ENCODE assay signal across 19 cellular contexts in genomic region chr18:11002277-11002676, GRCh38.
DNase-seq lines count a peak whose midpoint lies in the region; ATAC-seq, FAIRE-seq and TF ChIP-seq lines count a peak whose summit lies in the region.
"Had no signal": no experiment of that assay in that cellular context is flagged by ENCODE, and none has a peak within 500 bp of the region (broad histone marks: within the 10 kb centered on the region; RNA-seq: fewer than 3 reads in every experiment).

No MANE protein-coding gene starts in this region.

- intact Hi-C loops in GM12878 (cut with micrococcal nuclease; ENCODE audit: unreplicated experiment) = no loop called here
- intact Hi-C loops in natural killer cell (cut with micrococcal nuclease) = no loop called here

- H3K4me2 ChIP-seq in GM23338 (no peak overlapping the region), GM12878 (ENCODE audit: control insufficient read depth, insufficient read depth) (no peak overlapping the region), mesendoderm (ENCODE audit: low read length) (no peak overlapping the region)
- H3K4me2 ChIP-seq: A549 had no signal

- H2AK5ac ChIP-seq in mesendoderm (ENCODE audit: low read length) = no peak overlapping the region

- POLR2A ChIA-PET in GM12878 (lab: Charles Lee) = interaction anchor here (0.8 to 1.8 kb wide), 2 partner anchors 18 to 26 kb away, joined by 3 to 4 read pairs; no protein-coding TSS in a partner anchor

- SMC1A ChIA-PET in GM12878 (lab: Charles Lee; ENCODE audit: uncharacterized antibody, unreplicated experiment) = interaction anchor here (0.7 to 1.6 kb wide), 6 partner anchors 19 to 75 kb away, joined by 3 to 10 read pairs (median 5); no protein-coding TSS in a partner anchor

- no peak for TF ChIP-seq RAD21 in GM12878 (IDR thresholded peaks at IDR 0.05; ENCODE audit: insufficient read depth, low read depth, low read length)

- H2BK15ac ChIP-seq in mesendoderm (replicated peaks; ENCODE audit: low read depth) = no peak overlapping the region

- no peak overlapping the region for H3K4me3 Mint-ChIP-seq in GM23338
- H3K4me3 Mint-ChIP-seq in natural killer cell = no peak overlapping the region
- H3K4me3 Mint-ChIP-seq: CD4-positive, CD25-positive, alpha-beta regulatory T cell; CD8-positive, alpha-beta T cell; H9 had no signal

- H3K56ac ChIP-seq in mesendoderm (ENCODE audit: low read length) = no peak overlapping the region

- WGBS in GM12878 (ENCODE audit: insufficient coverage, insufficient replicate concordance, low lambda C conversion rate, missing lambda C conversion rate) = 94% methylated on average over 1 of the region's 1 CpG
- no CpG with 5 or more reads among the region's 1 CpG for WGBS in mesendoderm (ENCODE audit: extremely low coverage, insufficient coverage, low lambda C conversion rate)

- no peak for TF ChIP-seq POLR2A in GM12878 (IDR thresholded peaks at IDR 0.05; ENCODE audit: low read depth, low read length)

- ATAC-seq in GM23338 (peak; percentile 37; the same call in 1 of the 3 replicates), GM12878 (no peak), natural killer cell (no peak)
- ATAC-seq: A549; CD8-positive, alpha-beta T cell had no signal

- RAD21 ChIA-PET in GM12878 (lab: Charles Lee; ENCODE audit: unreplicated experiment) = interaction anchor here (1.1 to 1.2 kb wide), 2 partner anchors 47 to 151 kb away, joined by 3 to 5 read pairs; no protein-coding TSS in a partner anchor

- H3K27ac ChIP-seq in GM23338 (ENCODE audit: low read depth) (no peak overlapping the region), GM12878 (ENCODE audit: control insufficient read depth, insufficient read depth) (peak overlapping the region; percentile 59), mesendoderm (ENCODE audit: low read depth, low read length) (no peak overlapping the region)
- H3K27ac ChIP-seq: A549, GM23248 had no signal

- peaks cover 7% of the 10 kb centered on the region; the same call in 1 of the 2 replicates for H3K36me3 ChIP-seq in GM23338 (ENCODE audit: insufficient read depth)
- H3K36me3 ChIP-seq in GM12878 (ENCODE audit: control insufficient read depth in 2 of 2, insufficient read depth in 2 of 2, low read length in 1 of 2) = peaks cover 0 to 3% of the 10 kb centered on the region in 2 experiments; a peak in 1 of 4 replicates
- H3K36me3 ChIP-seq in mesendoderm (ENCODE audit: control insufficient read depth, insufficient read depth, low read length) = no peaks in the 10 kb centered on the region
- H3K36me3 ChIP-seq in HAP-1 (replicated peaks) = no peaks in the 10 kb centered on the region

- no peak overlapping the region for H3K23ac ChIP-seq in mesendoderm (ENCODE audit: low read length)

- no peak for DNase-seq in GM23338 (ENCODE audit: low spot score)
- peak; percentile 35 for DNase-seq in HuH-7.5 (ENCODE audit: low spot score)
- DNase-seq in GM12878 (ENCODE audit: low read depth, low spot score) = no peak
- peak; percentile 25 for DNase-seq in mesendoderm
- DNase-seq in CD1c-positive myeloid dendritic cell (ENCODE audit: extremely low spot score) = no peak
- DNase-seq in HAP-1 (ENCODE audit: low spot score in 2 of 2) = no peak
- no peak for DNase-seq in natural killer cell
- DNase-seq: 8988T; C1 segment of cervical spinal cord; Caco-2; CD4-positive, CD25-positive, alpha-beta regulatory T cell; CD8-positive, alpha-beta T cell; DMS153; DND-41; GM23248; H9 had no signal

- H3K9me2 ChIP-seq in GM23338 (ENCODE audit: insufficient read depth) = no peaks in the 10 kb centered on the region

- in situ Hi-C loops in GM12878 (cut with MboI) = no loop called here
- in situ Hi-C loops in HAP-1 (cut with MboI; ENCODE audit: low sequenced_read_pairs) = no loop called here

- no peak overlapping the region for H3K4me3 ChIP-seq in GM23338
- no peak overlapping the region for H3K4me3 ChIP-seq in GM12878
- no peak overlapping the region for H3K4me3 ChIP-seq in mesendoderm (ENCODE audit: low read length)
- no peak overlapping the region for H3K4me3 ChIP-seq in HAP-1
- H3K4me3 ChIP-seq: A549, GM23248 had no signal

- H3K9me3 ChIP-seq in GM12878 (replicated peaks; ENCODE audit: control insufficient read depth, insufficient read depth, low read length) (peaks cover 12% of the 10 kb centered on the region), HAP-1 (peaks cover 2% of the 10 kb centered on the region; the same call in 1 of the 2 replicates)

- no peak for TF ChIP-seq EP300 in GM12878 (IDR thresholded peaks at IDR 0.05; ENCODE audit: borderline replicate concordance in 1 of 2, control insufficient read depth in 1 of 2, low read depth in 2 of 2, low read length in 2 of 2)

- peaks cover 2% of the 10 kb centered on the region for H3K27me3 Mint-ChIP-seq in GM23338 (ENCODE audit: insufficient read depth, low read depth, poor library complexity)
- H3K27me3 Mint-ChIP-seq in natural killer cell (ENCODE audit: low read depth in 2 of 2) = no peaks in the 10 kb centered on the region
- H3K27me3 Mint-ChIP-seq: CD4-positive, CD25-positive, alpha-beta regulatory T cell had no signal

- H4K20me1 ChIP-seq in GM23338 (replicated peaks; ENCODE audit: insufficient read depth) (no peaks in the 10 kb centered on the region), GM12878 (ENCODE audit: control insufficient read depth, insufficient read depth) (no peaks in the 10 kb centered on the region)

- CTCF ChIA-PET in GM12878 (lab: Yijun Ruan, JAX) = interaction anchor here (1.2 to 1.3 kb wide), 2 partner anchors 39 to 40 kb away, joined by 3 read pairs; no protein-coding TSS in a partner anchor

- no peak for FAIRE-seq in GM12878 (lab: Jason Lieb, UNC)
- FAIRE-seq: A549, G401.6, GM19239 had no signal

- no peak overlapping the region for H3K18ac ChIP-seq in mesendoderm (ENCODE audit: low read length)

- no peak overlapping the region for H2BK5ac ChIP-seq in mesendoderm (ENCODE audit: low read length)

- BruUV-seq in GM12878 (replicated peaks; lab: Mats Ljungman, UMichigan) = no TSS peak

- H3K79me1 ChIP-seq in mesendoderm (ENCODE audit: low read length) = no peaks in the 10 kb centered on the region

- no peak overlapping the region for H2BK120ac ChIP-seq in mesendoderm (ENCODE audit: low read depth, low read length)

- H3K4ac ChIP-seq in mesendoderm (ENCODE audit: low read depth, low read length) = no peak overlapping the region

- H3F3A ChIP-seq in GM23338 (replicated peaks; ENCODE audit: low read depth) = no peaks in the 10 kb centered on the region

- peaks cover 13% of the 10 kb centered on the region; the same call in 2 of the 3 replicates for H3K36me3 Mint-ChIP-seq in GM23338 (ENCODE audit: low read depth)
- peaks cover under 1% of the 10 kb centered on the region for H3K36me3 Mint-ChIP-seq in natural killer cell
- H3K36me3 Mint-ChIP-seq: CD4-positive, CD25-positive, alpha-beta regulatory T cell; CD8-positive, alpha-beta T cell had no signal

- H3K4me1 Mint-ChIP-seq in GM23338 = peaks cover 18% of the 10 kb centered on the region
- no peaks in the 10 kb centered on the region for H3K4me1 Mint-ChIP-seq in natural killer cell
- H3K4me1 Mint-ChIP-seq: CD4-positive, CD25-positive, alpha-beta regulatory T cell had no signal

- no peak overlapping the region for H4K5ac ChIP-seq in mesendoderm (ENCODE audit: low read length)

- no peak overlapping the region for H4K8ac ChIP-seq in mesendoderm (ENCODE audit: low read depth, low read length)

- peaks cover 11% of the 10 kb centered on the region; the same call in 2 of the 3 replicates for H3K9me3 Mint-ChIP-seq in GM23338
- peaks cover 4 to 8% of the 10 kb centered on the region in 2 donors for H3K9me3 Mint-ChIP-seq in natural killer cell

- H3K79me2 ChIP-seq in GM23338 (replicated peaks; ENCODE audit: insufficient read depth) = no peaks in the 10 kb centered on the region
- H3K79me2 ChIP-seq in GM12878 (ENCODE audit: control insufficient read depth, insufficient read depth, low read length) = peaks cover 26% of the 10 kb centered on the region
- no peaks in the 10 kb centered on the region for H3K79me2 ChIP-seq in mesendoderm (ENCODE audit: control insufficient read depth, insufficient read depth, low read length)

- peaks cover 5% of the 10 kb centered on the region; the same call in 1 of the 2 replicates for H3K4me1 ChIP-seq in GM23338 (ENCODE audit: insufficient read depth)
- peaks cover 23% of the 10 kb centered on the region for H3K4me1 ChIP-seq in GM12878 (ENCODE audit: control insufficient read depth, insufficient read depth, low read length)
- H3K4me1 ChIP-seq in mesendoderm (ENCODE audit: control insufficient read depth, low read depth, low read length) = no peaks in the 10 kb centered on the region
- no peaks in the 10 kb centered on the region for H3K4me1 ChIP-seq in HAP-1

- H3K27ac Mint-ChIP-seq in GM23338 (no peak overlapping the region), natural killer cell (no peak overlapping the region)
- H3K27ac Mint-ChIP-seq: CD4-positive, CD25-positive, alpha-beta regulatory T cell; CD8-positive, alpha-beta T cell had no signal

- TF ChIP-seq CTCF in GM23338 (conservative IDR thresholded peaks at IDR 0.05; ENCODE audit: low read depth in 2 of 2) (no peak), GM12878 (IDR thresholded peaks at IDR 0.05 in 2 of 3, conservative IDR thresholded peaks at IDR 0.05 in 1 of 3; ENCODE audit: control insufficient read depth in 2 of 3, extremely low read depth in 1 of 3, insufficient read depth in 1 of 3, low read depth in 3 of 3, low read length in 3 of 3) (no peak), natural killer cell (IDR thresholded peaks at IDR 0.05) (no peak)

- H3K27me3 ChIP-seq in GM23338 (ENCODE audit: insufficient read depth) = no peaks in the 10 kb centered on the region
- no peaks in the 10 kb centered on the region for H3K27me3 ChIP-seq in GM12878 (replicated peaks in 1 of 2; ENCODE audit: control insufficient read depth in 2 of 2, insufficient read depth in 2 of 2, low read length in 1 of 2)
- no peaks in the 10 kb centered on the region for H3K27me3 ChIP-seq in mesendoderm (ENCODE audit: insufficient read depth, low read length, poor library complexity)
- no peaks in the 10 kb centered on the region for H3K27me3 ChIP-seq in HAP-1 (ENCODE audit: low read depth)

- H3K9ac ChIP-seq in GM12878 (ENCODE audit: control insufficient read depth, insufficient read depth, low read length) (no peak overlapping the region), mesendoderm (ENCODE audit: low read length) (no peak overlapping the region)
- H3K9ac ChIP-seq: GM23248 had no signal

- no peak overlapping the region for H2AFZ ChIP-seq in GM23338
- H2AFZ ChIP-seq in GM12878 (ENCODE audit: control insufficient read depth, low read depth, low read length) = no peak overlapping the region
- H2AFZ ChIP-seq: GM23248 had no signal

TF ChIP-seq in GM12878, 131 proteins besides CTCF, POLR2A, EP300 and RAD21:
- TF ChIP-seq ZNF207 (IDR thresholded peaks at IDR 0.05; ENCODE audit: borderline replicate concordance) (no peak), ZNF24 (IDR thresholded peaks at IDR 0.05) (0 out of 2 replicates have a peak, but pooled peaks have one; percentile 29)

Comparison
In these comparisons a context has a peak if more than half of its experiments do, and no peak if none do; other contexts are left out.
1. DNase-seq: peak in HuH-7.5 (single experiment) and mesendoderm (single experiment); none in GM23338 (single experiment), GM12878 (single experiment), CD1c-positive myeloid dendritic cell (single experiment), HAP-1 (0 of 2) and natural killer cell (single experiment).